ENCODE assay signal across 1 cellular context in genomic region chr20:63627700-63628245, GRCh38.
TF ChIP-seq lines count a peak whose summit lies in the region.

No MANE protein-coding gene starts in this region.

TF ChIP-seq in GM12878, 131 proteins besides CTCF, POLR2A, EP300 and RAD21:
- TF ChIP-seq RELA (IDR thresholded peaks at IDR 0.05; ENCODE audit: borderline replicate concordance, partially characterized antibody) = no peak
- no peak for TF ChIP-seq ZNF384 (IDR thresholded peaks at IDR 0.05; ENCODE audit: borderline replicate concordance, low read depth, low read length)
- no peak for TF ChIP-seq ZBTB33 (IDR thresholded peaks at IDR 0.05)
- TF ChIP-seq RB1 (IDR thresholded peaks at IDR 0.05; ENCODE audit: borderline replicate concordance) = no peak
- TF ChIP-seq JUNB (IDR thresholded peaks at IDR 0.05) = no peak
- TF ChIP-seq NBN (IDR thresholded peaks at IDR 0.05) = no peak
- no peak for TF ChIP-seq IKZF2 (IDR thresholded peaks at IDR 0.05)
- TF ChIP-seq HDGF (IDR thresholded peaks at IDR 0.05) = no peak
- no peak for TF ChIP-seq HCFC1 (IDR thresholded peaks at IDR 0.05; ENCODE audit: low read length)
- TF ChIP-seq SP1 (IDR thresholded peaks at IDR 0.05; ENCODE audit: low read depth, low read length) = no peak
- no peak for TF ChIP-seq HDAC6 (IDR thresholded peaks at IDR 0.05; ENCODE audit: unreplicated experiment)
- no peak for TF ChIP-seq STAT3 (IDR thresholded peaks at IDR 0.05; ENCODE audit: low read depth, low read length)
- no peak for TF ChIP-seq RBBP5 (conservative IDR thresholded peaks at IDR 0.05)
- TF ChIP-seq RFX5 (IDR thresholded peaks at IDR 0.05; ENCODE audit: low read depth, low read length) = no peak
- TF ChIP-seq BCL11A (IDR thresholded peaks at IDR 0.05; ENCODE audit: low read depth, low read length) = no peak
- no peak for TF ChIP-seq TCF12 (IDR thresholded peaks at IDR 0.05; ENCODE audit: low read depth, low read length)
- no peak for TF ChIP-seq REST (IDR thresholded peaks at IDR 0.05; ENCODE audit: low read depth, low read length)
- no peak for TF ChIP-seq YY1 (IDR thresholded peaks at IDR 0.05; ENCODE audit: low read depth, low read length)
